9 cellular contexts compared by ENCODE assay signal in the genomic region with DNA sequence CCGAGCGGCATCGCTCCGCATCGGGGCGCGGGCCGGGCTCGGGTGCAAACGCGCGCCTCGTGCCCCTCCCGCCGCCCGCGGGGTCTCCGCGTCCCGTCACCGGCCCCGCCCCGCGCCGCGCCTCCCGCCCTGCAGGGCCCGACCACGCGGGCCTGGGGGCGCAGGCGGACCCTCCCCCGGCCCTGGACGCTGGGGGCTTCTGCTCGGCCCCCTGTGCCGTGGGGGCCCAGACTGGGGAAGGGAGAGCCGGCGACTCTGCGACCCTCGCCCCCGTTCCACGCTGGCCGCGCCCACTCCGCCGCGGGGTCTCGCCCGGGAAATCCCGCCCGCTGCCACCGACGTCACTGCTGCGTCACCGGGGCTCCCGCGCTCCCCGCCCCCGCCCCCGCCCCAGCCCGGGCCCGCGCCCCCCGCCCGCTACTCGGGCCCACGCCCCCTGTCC. TPM values are rescaled to one million over a fixed set of nuclear protein-coding genes. Genes with fewer than 3 reads are reported as not detected.
DNase-seq lines count a peak whose midpoint lies in the region; ATAC-seq and TF ChIP-seq lines count a peak whose summit lies in the region.
"Had no signal": no experiment of that assay in that cellular context is flagged by ENCODE, and none has a peak within 500 bp of the region (broad histone marks: within the 10 kb centered on the region; RNA-seq: fewer than 3 reads in every experiment).

TSS of gene GNG4 (minus strand) at position 63 of the 442 bp plus-strand sequence. CDS start 65,946 bp downstream, outside the sequence.

- intact Hi-C loops in mammary epithelial cell (cut with micrococcal nuclease) (no loop called here), uterus (cut with DNase I; ENCODE audit: low total_unique reads) (no loop called here)

- H2BK5ac ChIP-seq in mesendoderm (ENCODE audit: low read length), result no peak within 1 kb of the TSS

- H4K5ac ChIP-seq in mesendoderm (ENCODE audit: low read length), result no peak within 1 kb of the TSS

- peak within 1 kb of the TSS in 8 of 11 experiments; percentile 13 to 62 (median 28); a peak in 8 of 22 replicates for H3K9ac ChIP-seq in BLaER1 treated with 17β-estradiol and CSF1 and Interleukin-3, amounts not matched to agents 10 nM and 100 nM
- H3K9ac ChIP-seq in mammary epithelial cell (ENCODE audit: insufficient read depth, low read length), result no peak within 1 kb of the TSS
- H3K9ac ChIP-seq in mesendoderm (ENCODE audit: low read length), result peak within 1 kb of the TSS; percentile 78

- WGBS in mammary epithelial cell (ENCODE audit: low coverage, missing lambda C conversion rate), result no CpG with 5 or more reads among the region's 67 CpGs
- no CpG with 5 or more reads among the region's 67 CpGs for WGBS in mesendoderm (ENCODE audit: extremely low coverage, insufficient coverage, low lambda C conversion rate)

- DNase-seq in NCI-H69 (lab: John Stamatoyannopoulos, UW), result peak; percentile 90
- no peak for DNase-seq in mammary epithelial cell
- DNase-seq in mesendoderm, result peak; percentile 41
- no peak for DNase-seq in uterus
- DNase-seq in superior temporal gyrus (ENCODE audit: extremely low spot score), result no peak

- peak within 1 kb of the TSS; percentile 62 for H2AFZ ChIP-seq in mammary epithelial cell (ENCODE audit: low read depth, low read length)

- H3K9me3 ChIP-seq in BLaER1 treated with 17β-estradiol and CSF1 and Interleukin-3, amounts not matched to agents 10 nM and 100 nM (replicated peaks in 1 of 11), result peaks cover 13 to 30% (median 25%) of the 10 kb centered on the region in 11 experiments; a peak in 21 of 22 replicates
- H3K9me3 ChIP-seq in mammary epithelial cell (replicated peaks; ENCODE audit: insufficient read depth, low read length) (no peaks in the 10 kb centered on the region), uterus (no peaks in the 10 kb centered on the region)

- in situ Hi-C loops in mammary epithelial cell (cut with MboI; ENCODE audit: low sequenced_read_pairs in 2 of 2), result no loop called here

- H3K18ac ChIP-seq in mesendoderm (ENCODE audit: low read length), result peak within 1 kb of the TSS; percentile 86

- dilution Hi-C loops in mammary epithelial cell (cut with HindIII; ENCODE audit: low sequenced_read_pairs), result no loop called here

- no peaks in the 10 kb centered on the region for H3K36me3 ChIP-seq in BLaER1 treated with 17β-estradiol and CSF1 and Interleukin-3, amounts not matched to agents 10 nM and 100 nM
- H3K36me3 ChIP-seq in mammary epithelial cell (ENCODE audit: insufficient read depth, low read length), result no peaks in the 10 kb centered on the region
- H3K36me3 ChIP-seq in mesendoderm (ENCODE audit: control insufficient read depth, insufficient read depth, low read length), result no peaks in the 10 kb centered on the region
- H3K36me3 ChIP-seq in uterus, result no peaks in the 10 kb centered on the region

- no peak within 1 kb of the TSS for H3K27ac ChIP-seq in BLaER1 treated with 17β-estradiol and CSF1 and Interleukin-3, amounts not matched to agents 10 nM and 100 nM
- H3K27ac ChIP-seq in mammary epithelial cell (ENCODE audit: insufficient read depth, low read depth, low read length) (no peak within 1 kb of the TSS), mesendoderm (ENCODE audit: low read depth, low read length) (no peak within 1 kb of the TSS), uterus (peak within 1 kb of the TSS; percentile 5 to 54)

- peak within 1 kb of the TSS; percentile 53 for H3K23ac ChIP-seq in mesendoderm (ENCODE audit: low read length)

- H3K79me2 ChIP-seq in mammary epithelial cell (ENCODE audit: insufficient read depth, low read length) (no peaks in the 10 kb centered on the region), mesendoderm (ENCODE audit: control insufficient read depth, insufficient read depth, low read length) (peaks cover 2% of the 10 kb centered on the region)

- peaks cover 9 to 23% (median 16%) of the 10 kb centered on the region in 10 experiments; a peak in 19 of 20 replicates for H3K4me1 ChIP-seq in BLaER1 treated with 17β-estradiol and CSF1 and Interleukin-3, amounts not matched to agents 10 nM and 100 nM
- H3K4me1 ChIP-seq in mammary epithelial cell (ENCODE audit: insufficient read depth, low read length) (peaks cover 19% of the 10 kb centered on the region), mesendoderm (ENCODE audit: control insufficient read depth, low read depth, low read length) (peaks cover 2% of the 10 kb centered on the region), uterus (peaks cover 0 to 12% of the 10 kb centered on the region in 2 donors)

- H3K4ac ChIP-seq in mesendoderm (ENCODE audit: low read depth, low read length), result peak within 1 kb of the TSS; percentile 25

- no peak within 1 kb of the TSS for H2AK5ac ChIP-seq in mesendoderm (ENCODE audit: low read length)

- no peak within 1 kb of the TSS for H2BK15ac ChIP-seq in mesendoderm (replicated peaks; ENCODE audit: low read depth)

- BruUV-seq in mammary epithelial cell (replicated peaks; lab: Mats Ljungman, UMichigan), result no TSS peak

- H3K79me1 ChIP-seq in mesendoderm (ENCODE audit: low read length), result peaks cover 1% of the 10 kb centered on the region

- peaks cover 0 to 35% (median 10%) of the 10 kb centered on the region in 11 experiments; a peak in 11 of 22 replicates for H4K20me1 ChIP-seq in BLaER1 treated with 17β-estradiol and CSF1 and Interleukin-3, amounts not matched to agents 10 nM and 100 nM
- H4K20me1 ChIP-seq in mammary epithelial cell (ENCODE audit: insufficient read depth, low read length), result no peaks in the 10 kb centered on the region

- H3K56ac ChIP-seq in mesendoderm (ENCODE audit: low read length), result peak within 1 kb of the TSS; percentile 91

- H3K4me3 ChIP-seq in BLaER1 treated with 17β-estradiol and CSF1 and Interleukin-3, amounts not matched to agents 10 nM and 100 nM, result peak within 1 kb of the TSS; percentile 51 to 72 (median 62)
- H3K4me3 ChIP-seq in mammary epithelial cell (replicated peaks in 1 of 3; ENCODE audit: insufficient read depth in 1 of 3, low read depth in 2 of 3, low read length in 3 of 3) (peak within 1 kb of the TSS; percentile 3 to 43 (median 32)), mesendoderm (ENCODE audit: low read length) (peak within 1 kb of the TSS; percentile 56), uterus (peak within 1 kb of the TSS; percentile 23 to 52)

- peaks cover 71 to 94% (median 82%) of the 10 kb centered on the region in 11 experiments for H3K27me3 ChIP-seq in BLaER1 treated with 17β-estradiol and CSF1 and Interleukin-3, amounts not matched to agents 10 nM and 100 nM
- H3K27me3 ChIP-seq in mammary epithelial cell (ENCODE audit: insufficient read depth, low read length), result peaks cover 13% of the 10 kb centered on the region
- no peaks in the 10 kb centered on the region for H3K27me3 ChIP-seq in mesendoderm (ENCODE audit: insufficient read depth, low read length, poor library complexity)
- peaks cover 0 to 17% of the 10 kb centered on the region in 2 donors for H3K27me3 ChIP-seq in uterus

- no peak within 1 kb of the TSS for H4K8ac ChIP-seq in mesendoderm (ENCODE audit: low read depth, low read length)

- TF ChIP-seq POLR2A in uterus (IDR thresholded peaks at IDR 0.05), result no peak

- no peak within 1 kb of the TSS for H2BK120ac ChIP-seq in mesendoderm (ENCODE audit: low read depth, low read length)

- TF ChIP-seq CTCF in mammary epithelial cell (conservative IDR thresholded peaks at IDR 0.05 in 1 of 2, IDR thresholded peaks at IDR 0.05 in 1 of 2; ENCODE audit: extremely low read depth in 1 of 2, insufficient read depth in 1 of 2, low read depth in 1 of 2, low read length in 2 of 2) (no peak), uterus (IDR thresholded peaks at IDR 0.05) (no peak)

- H3K4me2 ChIP-seq in BLaER1 treated with 17β-estradiol and CSF1 and Interleukin-3, amounts not matched to agents 10 nM and 100 nM, result peak within 1 kb of the TSS; percentile 93 to 99 (median 98)
- H3K4me2 ChIP-seq in mammary epithelial cell (ENCODE audit: insufficient read depth, low read depth, low read length), result peak within 1 kb of the TSS; percentile 91
- H3K4me2 ChIP-seq in mesendoderm (ENCODE audit: low read length), result peak within 1 kb of the TSS; percentile 71

- peak; percentile 27 for ATAC-seq in GM21723 (IDR thresholded peaks at IDR 0.05; ENCODE audit: unreplicated experiment)
- no peak for ATAC-seq in HG03039 (IDR thresholded peaks at IDR 0.05; ENCODE audit: unreplicated experiment)

- CTCF ChIA-PET in mammary epithelial cell (lab: Charles Lee; ENCODE audit: low non-redundant PET), result no interaction called here

RNA-seq across cellular contexts. Expression of gene GNG4, which starts in this region (rescaled TPM):
- total RNA-seq in mammary epithelial cell (under 1 TPM in 1 of 2 donors, not detected in 1; 0.68 TPM), uterus (1 to 10 TPM in 3 of 4 donors, under 1 TPM in 1; 0.51 to 8.2 (median 2.3) TPM)
- 0.25 TPM for polyA plus RNA-seq in mammary epithelial cell
- polyA minus RNA-seq in mammary epithelial cell, result 5.8 TPM
- 38.4 TPM for polyA plus RNA-seq in mesendoderm (2013, experiment 1 of 2)
- polyA plus RNA-seq in mesendoderm (2013, experiment 2 of 2), result 39.6 TPM
- total RNA-seq: myocyte had no signal

Comparison
In these comparisons a context has a peak if more than half of its experiments do, and no peak if none do; other contexts are left out.
1. H3K27ac ChIP-seq: peak in uterus (2 of 2); none in BLaER1 treated with 17β-estradiol and CSF1 and Interleukin-3, amounts not matched to agents 10 nM and 100 nM (0 of 11), mammary epithelial cell (single experiment) and mesendoderm (single experiment).
2. DNase-seq: peak in NCI-H69 (single experiment) and mesendoderm (single experiment); none in mammary epithelial cell (single experiment), uterus (0 of 2) and superior temporal gyrus (single experiment).
3. Peak in every context shown above with its lines, with median percentiles within 50 percentile points of each other: H3K4me2 ChIP-seq and H3K4me3 ChIP-seq.